ENCODE assay signal across 25 cellular contexts in genomic region chr20:58497911-58498310, GRCh38. TPM values are rescaled to one million over a fixed set of nuclear protein-coding genes. Genes with fewer than 3 reads are reported as not detected.
"Had no signal": no experiment of that assay in that cellular context is flagged by ENCODE, and none has a peak within 500 bp of the region (broad histone marks: within the 10 kb centered on the region; RNA-seq: fewer than 3 reads in every experiment).

No MANE protein-coding gene starts in this region.

- H3K27me3 ChIP-seq: dorsolateral prefrontal cortex, esophagus muscularis mucosa, foreskin keratinocyte, gastroesophageal sphincter, heart left ventricle, hepatocyte, left lung had no signal

- DNase-seq: dermis blood vessel endothelial cell; dorsolateral prefrontal cortex; effector CD4-positive, alpha-beta T cell; effector memory CD4-positive, alpha-beta T cell; foreskin keratinocyte; heart left ventricle; hypothalamus; immature natural killer cell; left cardiac atrium; left lung; left ventricle myocardium superior; lower lobe of right lung; mesenchymal stem cell had no signal

- FAIRE-seq: colon, endothelial cell of umbilical vein, frontal cortex, keratinocyte had no signal

- H3K9me3 ChIP-seq: lower lobe of right lung, mucosa of descending colon had no signal

- H2AFZ ChIP-seq: hepatocyte had no signal

- H3K79me2 ChIP-seq: hepatocyte had no signal

- ATAC-seq: foreskin keratinocyte, gastroesophageal sphincter, heart left ventricle, left cardiac atrium, left lung, left ventricle myocardium superior, lower lobe of right lung had no signal

- H3K4me1 ChIP-seq: esophagus muscularis mucosa, foreskin keratinocyte, gastroesophageal sphincter, heart left ventricle, left lung, lower lobe of right lung had no signal

- H3K4me2 ChIP-seq: hepatocyte had no signal

- H3K4me3 ChIP-seq: coronary artery, dorsolateral prefrontal cortex, esophagus muscularis mucosa, gastroesophageal sphincter, heart left ventricle, hepatocyte, left lung, lower lobe of right lung, mucosa of descending colon had no signal

- H3K36me3 ChIP-seq: esophagus muscularis mucosa, gastroesophageal sphincter, heart left ventricle, left lung, lower lobe of right lung had no signal

- H3K27ac ChIP-seq: coronary artery, dorsolateral prefrontal cortex, esophagus muscularis mucosa, foreskin keratinocyte, gastroesophageal sphincter, heart left ventricle, hepatocyte, left lung, lower lobe of right lung had no signal

RNA-seq across cellular contexts. Expression of gene APCDD1L, which starts 17.3 kb away (rescaled TPM):
- total RNA-seq: frontal cortex, lower lobe of right lung, lung microvascular endothelial cell, mesenteric fat pad, mesothelial cell of epicardium had no signal
- polyA plus RNA-seq: hepatocyte, immature natural killer cell had no signal
